In the genomic region with DNA sequence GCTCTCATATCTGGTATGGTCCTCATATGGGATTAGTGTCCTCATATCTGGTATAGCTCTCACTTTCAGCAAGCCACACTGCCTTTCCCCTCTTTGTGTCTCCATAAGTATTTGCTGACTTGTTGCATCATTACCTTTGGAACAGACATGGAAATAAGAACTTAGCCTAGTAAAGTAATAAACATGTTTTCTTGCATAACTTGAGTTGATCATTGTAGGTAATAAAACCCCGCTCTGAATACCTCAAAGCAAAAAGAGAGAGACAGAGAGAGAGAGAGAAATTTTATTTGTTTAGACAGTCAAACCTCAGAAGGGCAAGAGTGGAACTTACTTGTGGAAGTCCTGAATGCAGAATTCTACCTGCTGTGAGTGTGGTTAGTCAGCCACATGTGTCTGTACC, we compare ENCODE assay signal across 2 cellular contexts.
A peak's percentile ranks its signal among the peaks of the same experiment; 100 is the strongest.
TF ChIP-seq lines count a peak whose summit lies in the region.

No MANE protein-coding gene starts in this region.

TF ChIP-seq in A549, 52 proteins besides CTCF, POLR2A, EP300 and RAD21:
- TF ChIP-seq NFE2L2 (conservative IDR thresholded peaks at IDR 0.05; ENCODE audit: low read length) (no peak), ZSCAN20 (CRISPR knock-in tag; IDR thresholded peaks at IDR 0.05) (no peak), ZC3H11A (IDR thresholded peaks at IDR 0.05) (no peak), EHMT2 (IDR thresholded peaks at IDR 0.05; ENCODE audit: low read depth) (no peak), RFX5 (IDR thresholded peaks at IDR 0.05) (no peak), HOXB13 (CRISPR knock-in tag; IDR thresholded peaks at IDR 0.05; ENCODE audit: low read depth) (no peak), KDM1A (IDR thresholded peaks at IDR 0.05; ENCODE audit: low read depth) (no peak), GATA3 (IDR thresholded peaks at IDR 0.05; ENCODE audit: borderline replicate concordance) (no peak), HEYL (CRISPR knock-in tag; IDR thresholded peaks at IDR 0.05) (no peak)
- TF ChIP-seq, protein P1, sequence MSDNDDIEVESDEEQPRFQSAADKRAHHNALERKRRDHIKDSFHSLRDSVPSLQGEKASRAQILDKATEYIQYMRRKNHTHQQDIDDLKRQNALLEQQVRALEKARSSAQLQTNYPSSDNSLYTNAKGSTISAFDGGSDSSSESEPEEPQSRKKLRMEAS (IDR thresholded peaks at IDR 0.05), result no peak

TF ChIP-seq in IMR-90, 13 proteins besides CTCF, POLR2A, EP300 and RAD21:
- TF ChIP-seq, protein P2, sequence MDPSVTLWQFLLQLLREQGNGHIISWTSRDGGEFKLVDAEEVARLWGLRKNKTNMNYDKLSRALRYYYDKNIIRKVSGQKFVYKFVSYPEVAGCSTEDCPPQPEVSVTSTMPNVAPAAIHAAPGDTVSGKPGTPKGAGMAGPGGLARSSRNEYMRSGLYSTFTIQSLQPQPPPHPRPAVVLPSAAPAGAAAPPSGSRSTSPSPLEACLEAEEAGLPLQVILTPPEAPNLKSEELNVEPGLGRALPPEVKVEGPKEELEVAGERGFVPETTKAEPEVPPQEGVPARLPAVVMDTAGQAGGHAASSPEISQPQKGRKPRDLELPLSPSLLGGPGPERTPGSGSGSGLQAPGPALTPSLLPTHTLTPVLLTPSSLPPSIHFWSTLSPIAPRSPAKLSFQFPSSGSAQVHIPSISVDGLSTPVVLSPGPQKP (IDR thresholded peaks at IDR 0.05; ENCODE audit: borderline replicate concordance, low read depth, low read length), result no peak
- TF ChIP-seq FOS (IDR thresholded peaks at IDR 0.05; ENCODE audit: low read depth, low read length) (no peak), RFX5 (IDR thresholded peaks at IDR 0.05; ENCODE audit: low read depth, low read length) (no peak), MAZ (IDR thresholded peaks at IDR 0.05; ENCODE audit: borderline replicate concordance, low read depth, low read length) (no peak), CEBPB (IDR thresholded peaks at IDR 0.05; ENCODE audit: low read depth, low read length) (0 out of 2 replicates have a peak, but pooled peaks have one; percentile 14)
